Comparison of ENCODE assay signal across 17 cellular contexts in the genomic region with DNA sequence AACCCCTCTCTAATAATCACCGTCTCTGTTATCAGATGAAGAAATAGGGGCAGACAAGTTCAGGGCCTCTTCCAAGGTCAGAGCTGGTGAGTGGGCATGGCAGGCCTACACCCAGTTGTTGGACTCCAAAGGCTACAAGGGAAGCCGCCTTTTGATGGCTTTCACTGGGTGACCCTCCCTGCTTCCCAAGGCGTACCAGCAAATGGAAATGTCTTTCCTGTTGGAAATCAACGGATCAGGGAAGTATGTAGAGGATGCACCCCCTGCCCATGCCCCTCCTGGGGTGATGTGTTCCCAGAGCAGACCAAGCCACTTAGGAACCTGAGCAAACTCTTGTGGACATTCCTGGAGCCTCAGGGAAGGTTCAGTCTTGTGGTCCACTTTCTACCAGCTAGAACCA. TPM values are rescaled to one million over a fixed set of nuclear protein-coding genes. Genes with fewer than 3 reads are reported as not detected.
A peak's percentile ranks its signal among the peaks of the same experiment; 100 is the strongest.
DNase-seq lines count a peak whose midpoint lies in the region; ATAC-seq, FAIRE-seq and TF ChIP-seq lines count a peak whose summit lies in the region.
"Had no signal": no experiment of that assay in that cellular context is flagged by ENCODE, and none has a peak within 500 bp of the region (broad histone marks: within the 10 kb centered on the region; RNA-seq: fewer than 3 reads in every experiment).

No MANE protein-coding gene starts in this region.

- H3K27me3 ChIP-seq in right lobe of liver, result no peaks in the 10 kb centered on the region
- H3K27me3 ChIP-seq in HepG2 (ENCODE audit: control insufficient read depth in 1 of 2, insufficient read depth in 2 of 2, low read length in 2 of 2), result peaks cover 0 to 11% of the 10 kb centered on the region in 2 experiments; a peak in 1 of 5 replicates
- H3K27me3 ChIP-seq in aorta (ENCODE audit: control insufficient read depth in 1 of 2, insufficient read depth in 2 of 2, low read length in 1 of 2), result no peaks in the 10 kb centered on the region

- intact Hi-C loops in right lobe of liver (cut with DNase I), result no loop called here
- intact Hi-C loops in HepG2 (cut with micrococcal nuclease; ENCODE audit: unreplicated experiment), result no loop called here
- intact Hi-C loops in MCF 10A (cut with micrococcal nuclease), result no loop called here
- intact Hi-C loops in kidney (cut with DNase I), result no loop called here
- intact Hi-C loops in aorta (cut with DNase I), result loop anchor here (5.0 to 10.0 kb wide), 3 partner anchors 34 to 54 kb away; no protein-coding TSS in a partner anchor

- H3K4me3 ChIP-seq in right lobe of liver (no peak overlapping the region), HepG2 (replicated peaks in 1 of 3; ENCODE audit: insufficient read depth in 1 of 3, low read depth in 2 of 3, low read length in 3 of 3) (no peak overlapping the region), kidney (ENCODE audit: low read length in 2 of 2) (no peak overlapping the region), aorta (ENCODE audit: low read length in 2 of 2) (no peak overlapping the region)
- H3K4me3 ChIP-seq: A549 had no signal

- TF ChIP-seq EP300 in HepG2 (IDR thresholded peaks at IDR 0.05; ENCODE audit: low read depth in 2 of 2, low read length in 2 of 2) (no peak), HepG2 (CRISPR knock-in tag; IDR thresholded peaks at IDR 0.05; ENCODE audit: borderline replicate concordance) (no peak)

- TF ChIP-seq POLR2A in right lobe of liver (IDR thresholded peaks at IDR 0.05) (no peak), HepG2 (IDR thresholded peaks at IDR 0.05; ENCODE audit: insufficient read depth in 1 of 2, low read depth in 2 of 2, low read length in 2 of 2) (no peak)

- TF ChIP-seq CTCF in right lobe of liver (IDR thresholded peaks at IDR 0.05) (no peak), HepG2 (CRISPR knock-in tag; IDR thresholded peaks at IDR 0.05) (no peak), MCF 10A (IDR thresholded peaks at IDR 0.05; ENCODE audit: unreplicated experiment) (no peak), kidney (IDR thresholded peaks at IDR 0.05; ENCODE audit: borderline replicate concordance, extremely low read depth, insufficient read depth) (no peak)

- no peaks in the 10 kb centered on the region for H4K20me1 ChIP-seq in HepG2 (ENCODE audit: insufficient read depth, low read length)

- in situ Hi-C loops in HepG2 (cut with HindIII; ENCODE audit: extremely low pct_ligation_motif_present, low pct_unique_long_range_greater_than_20kb), result no loop called here

- no peaks in the 10 kb centered on the region for H3K9me3 ChIP-seq in right lobe of liver
- H3K9me3 ChIP-seq in HepG2 (ENCODE audit: low read length), result no peaks in the 10 kb centered on the region
- H3K9me3 ChIP-seq in kidney (ENCODE audit: control insufficient read depth in 1 of 2, low read length in 2 of 2), result no peaks in the 10 kb centered on the region
- H3K9me3 ChIP-seq in aorta (ENCODE audit: control insufficient read depth, low read length), result no peaks in the 10 kb centered on the region
- H3K9me3 ChIP-seq: A549 had no signal

- H3K27ac Mint-ChIP-seq in MCF 10A (ENCODE audit: low read depth, unreplicated experiment), result peak overlapping the region; percentile 14
- H3K27ac Mint-ChIP-seq: CD4-positive, CD25-positive, alpha-beta regulatory T cell had no signal

- ATAC-seq in right lobe of liver, result no peak
- ATAC-seq in HepG2, result no peak
- no peak for ATAC-seq in aorta (ENCODE audit: low FRiP score)
- no peak for ATAC-seq in HG03095 (IDR thresholded peaks at IDR 0.05; ENCODE audit: unreplicated experiment)
- no peak for ATAC-seq in GM18858 (IDR thresholded peaks at IDR 0.05; ENCODE audit: unreplicated experiment)
- ATAC-seq: A549, Panc1 had no signal

- peaks cover 38% of the 10 kb centered on the region for H3K4me1 Mint-ChIP-seq in MCF 10A (ENCODE audit: insufficient read depth, unreplicated experiment)

- H3K27ac ChIP-seq in right lobe of liver, result no peak overlapping the region
- no peak overlapping the region for H3K27ac ChIP-seq in HepG2 (ENCODE audit: extremely low read length, insufficient read depth, low read length)
- no peak overlapping the region for H3K27ac ChIP-seq in kidney (ENCODE audit: low read depth in 2 of 2, low read length in 2 of 2)
- H3K27ac ChIP-seq in aorta (ENCODE audit: low read depth in 1 of 2, low read length in 2 of 2), result peak overlapping the region; percentile 34 to 46

- BruUV-seq in HepG2 (replicated peaks; lab: Mats Ljungman, UMichigan), result no TSS peak
- no TSS peak for BruUV-seq in MCF 10A (replicated peaks; lab: Mats Ljungman, UMichigan)

- no peaks in the 10 kb centered on the region for H3K36me3 Mint-ChIP-seq in MCF 10A (ENCODE audit: insufficient read depth, unreplicated experiment)
- H3K36me3 Mint-ChIP-seq: CD4-positive, CD25-positive, alpha-beta regulatory T cell had no signal

- H3K9ac ChIP-seq in HepG2 (ENCODE audit: insufficient read depth, low read depth, low read length), result no peak overlapping the region
- no peak overlapping the region for H3K9ac ChIP-seq in kidney (ENCODE audit: low read length in 2 of 2)

- H2AFZ ChIP-seq in HepG2 (ENCODE audit: low read length), result no peak overlapping the region

- POLR2A ChIA-PET in HepG2 (lab: Yijun Ruan, JAX), result no interaction called here
- POLR2A ChIA-PET in MCF 10A (lab: Yijun Ruan, JAX), result interaction anchor here (0.8 to 2.4 kb wide), 7 partner anchors 9 to 52 kb away, joined by 3 to 12 read pairs (median 5); no protein-coding TSS in a partner anchor

- peak in 2 of 3 donors; percentile 7 to 9 for DNase-seq in right lobe of liver
- no peak for DNase-seq in HepG2 (ENCODE audit: low spot score)
- DNase-seq in MCF 10A (ENCODE audit: unreplicated experiment), result no peak
- peak; percentile 18 for DNase-seq in kidney
- DNase-seq in aorta, result no peak
- DNase-seq in hypothalamus (lab: John Stamatoyannopoulos, UW), result no peak
- DNase-seq: CD4-positive, CD25-positive, alpha-beta regulatory T cell; GOT3; KBM-7; NCI-H1092 treated with DMSO at 0.1 percent for 48 hours; NCI-H510A treated with DMSO at 0.1 percent for 48 hours; NCI-H82; Right ventricle myocardium superior had no signal

- no peak overlapping the region for H3K4me2 ChIP-seq in HepG2 (ENCODE audit: low read depth, low read length)
- H3K4me2 ChIP-seq: A549 had no signal

- CTCF ChIA-PET in HepG2 (lab: Yijun Ruan, JAX; ENCODE audit: low intra/inter-chr PET ratio, low total read pairs) (no interaction called here), MCF 10A (lab: Yijun Ruan, JAX) (interaction anchor here (0.6 to 2.1 kb wide), 11 partner anchors 14 to 759 kb away, joined by 3 to 9 read pairs (median 3); no protein-coding TSS in a partner anchor)

- H3K4me1 ChIP-seq in right lobe of liver (no peaks in the 10 kb centered on the region), HepG2 (ENCODE audit: insufficient read depth, low read length) (peaks cover 19% of the 10 kb centered on the region), kidney (ENCODE audit: control insufficient read depth in 1 of 2, insufficient read depth in 1 of 2, low read depth in 1 of 2, low read length in 2 of 2) (no peaks in the 10 kb centered on the region), aorta (ENCODE audit: control insufficient read depth in 1 of 2, insufficient read depth in 2 of 2, low read length in 2 of 2) (peaks cover 0 to 4% of the 10 kb centered on the region in 2 donors)

- H3K27me3 Mint-ChIP-seq in MCF 10A (ENCODE audit: insufficient read depth, unreplicated experiment), result no peaks in the 10 kb centered on the region

- H3K36me3 ChIP-seq in right lobe of liver (no peaks in the 10 kb centered on the region), HepG2 (replicated peaks in 1 of 2; ENCODE audit: control insufficient read depth in 1 of 2, insufficient read depth in 2 of 2, low read length in 2 of 2) (no peaks in the 10 kb centered on the region), kidney (ENCODE audit: control insufficient read depth in 1 of 2, insufficient read depth in 2 of 2, low read length in 2 of 2) (no peaks in the 10 kb centered on the region), aorta (ENCODE audit: control insufficient read depth in 1 of 2, insufficient read depth in 2 of 2, low read length in 1 of 2) (peaks cover 0 to 4% of the 10 kb centered on the region in 2 donors)

- TF ChIP-seq RAD21 in HepG2 (CRISPR knock-in tag; IDR thresholded peaks at IDR 0.05), result no peak

- H3K9me3 Mint-ChIP-seq in MCF 10A (ENCODE audit: unreplicated experiment), result no peaks in the 10 kb centered on the region

- H3K79me2 ChIP-seq in HepG2 (ENCODE audit: insufficient read depth, low read length), result no peaks in the 10 kb centered on the region

- FAIRE-seq in HepG2 (lab: Jason Lieb, UNC) (no peak), kidney (lab: Jason Lieb, UNC) (no peak)
- FAIRE-seq: A549 had no signal

- H3K4me3 Mint-ChIP-seq in MCF 10A (ENCODE audit: unreplicated experiment), result peak overlapping the region; percentile 12
- H3K4me3 Mint-ChIP-seq: CD4-positive, CD25-positive, alpha-beta regulatory T cell had no signal

- WGBS in right lobe of liver (ENCODE audit: insufficient coverage, low coverage, low lambda C conversion rate, missing lambda C conversion rate), result 56% methylated on average over 4 of the region's 4 CpGs
- WGBS in HepG2 (ENCODE audit: low lambda C conversion rate), result 0% methylated on average over 1 of the region's 4 CpGs
- 38 to 56% methylated on average over 4 of the region's 4 CpGs for WGBS in aorta, 2 donors

RNA-seq across cellular contexts. Expression of a gene that starts 47.4 kb away (rescaled TPM):
- total RNA-seq in right lobe of liver, result 1 to 10 TPM in 3 of 6 experiments, under 1 TPM in 3; 0.17 to 2.0 (median 1.0) TPM
- not detected in 2 replicates for total RNA-seq in HepG2 (2016; rRNA removed; fragmentation: Illumina TruSeq; extraction: Trizol)
- total RNA-seq in HepG2 (2016; cell fraction: cytosol; rRNA removed; fragmentation: Illumina TruSeq; extraction: Trizol; ENCODE audit: low read depth), result not detected in 2 replicates
- total RNA-seq in HepG2 (2016; cell fraction: insoluble cytoplasmic fraction; rRNA removed; fragmentation: Illumina TruSeq; extraction: Trizol), result 0.04 TPM in 1 of 2 replicates, not detected in the other
- total RNA-seq in HepG2 (2016; cell fraction: membrane; rRNA removed; fragmentation: Illumina TruSeq; extraction: Trizol), result not detected in 2 replicates
- not detected in 2 replicates for total RNA-seq in HepG2 (2016; cell fraction: nucleus; rRNA removed; fragmentation: Illumina TruSeq; extraction: Trizol)
- polyA plus RNA-seq in HepG2 (2011; rRNA removed), result 0.04 and 0.07 TPM in 2 replicates
- polyA plus RNA-seq in HepG2 (2011; cell fraction: cytosol; rRNA removed), result 0.03 and 0.05 TPM in 2 replicates
- polyA plus RNA-seq in HepG2 (2011; cell fraction: nucleus; rRNA removed), result 0.14 and 0.19 TPM in 2 replicates
- polyA plus RNA-seq in HepG2 (2012), result not detected in 2 replicates
- 0.03 TPM in 1 of 2 replicates, not detected in the other for polyA plus RNA-seq in HepG2 (2016; cell fraction: cytosol; fragmentation: Illumina TruSeq; extraction: Trizol; ENCODE audit: low read depth)
- not detected in 2 replicates for polyA plus RNA-seq in HepG2 (2016; cell fraction: insoluble cytoplasmic fraction; fragmentation: Illumina TruSeq; extraction: Trizol; ENCODE audit: low read depth)
- polyA plus RNA-seq in HepG2 (2016; cell fraction: membrane; fragmentation: Illumina TruSeq; extraction: Trizol; ENCODE audit: low read depth), result not detected in 2 replicates
- polyA plus RNA-seq in HepG2 (2016; cell fraction: nucleus; fragmentation: Illumina TruSeq; extraction: Trizol; ENCODE audit: insufficient read depth, low read depth), result not detected in 2 replicates
- 0.12 TPM in 1 of 2 replicates, not detected in the other for polyA minus RNA-seq in HepG2 (2011; rRNA and poly(A)+ RNA removed; ENCODE audit: low replicate concordance)
- not detected in 2 replicates for polyA minus RNA-seq in HepG2 (2011; cell fraction: cytosol; rRNA and poly(A)+ RNA removed)
- not detected in 2 replicates for polyA minus RNA-seq in HepG2 (2011; cell fraction: nucleus; rRNA and poly(A)+ RNA removed)
- total RNA-seq in MCF 10A (2022), result 0.32 and 0.56 TPM in 2 replicates
- 4.1 TPM for total RNA-seq in kidney
- 1.8 TPM for polyA plus RNA-seq in kidney (ENCODE audit: insufficient read depth, low read depth, low replicate concordance)
- total RNA-seq in aorta, result 10 to 100 TPM; 31.7 to 35.6 TPM
- 10 to 100 TPM; 11.6 to 67.8 TPM for polyA plus RNA-seq in aorta

Comparison
In these comparisons a context has a peak if more than half of its experiments do, and no peak if none do; other contexts are left out.
1. DNase-seq: peak in right lobe of liver (2 of 3) and kidney (single experiment); none in HepG2 (single experiment), MCF 10A (single experiment), aorta (0 of 2) and hypothalamus (0 of 51).
2. H3K27ac ChIP-seq: peak in aorta (2 of 2); none in right lobe of liver (0 of 3), HepG2 (single experiment) and kidney (0 of 2).
3. intact Hi-C loops: an anchor here in aorta (5.0 to 10.0 kb wide); none called in right lobe of liver, HepG2, MCF 10A and kidney.